ENCODE assay signal across 19 cellular contexts in genomic region chr3:170980399-170980798, GRCh38. TPM values are rescaled to one million over a fixed set of nuclear protein-coding genes. Genes with fewer than 3 reads are reported as not detected.
"Had no signal": no experiment of that assay in that cellular context is flagged by ENCODE, and none has a peak within 500 bp of the region (broad histone marks: within the 10 kb centered on the region; RNA-seq: fewer than 3 reads in every experiment).

No MANE protein-coding gene starts in this region.

- H3K36me3 Mint-ChIP-seq: activated CD4-positive, alpha-beta memory T cell treated with anti-CD3 and anti-CD28 coated beads for 36 hours; memory B cell; naive B cell; WTC11 had no signal

- H3K4me1 ChIP-seq: colonic mucosa, psoas muscle, suprapubic skin, transverse colon had no signal

- H3K36me3 ChIP-seq: colonic mucosa, ovary, suprapubic skin, transverse colon had no signal

- H3K9me3 Mint-ChIP-seq: activated naive CD4-positive, alpha-beta T cell treated with anti-CD3 and anti-CD28 coated beads for 36 hours; activated T-cell treated with anti-CD3 and anti-CD28 coated beads, Interleukin-2, amount 50 U/mL, for 24 hours; memory B cell; stimulated activated naive CD8-positive, alpha-beta T cell treated with anti-CD3 and anti-CD28 coated beads, Interleukin-15, Interleukin-2, amounts not matched to agents 100 ng/mL and 50 ng/mL, for 24 hours had no signal

- DNase-seq: activated CD4-positive, alpha-beta memory T cell treated with anti-CD3 and anti-CD28 coated beads for 36 hours; activated CD4-positive, alpha-beta T cell treated with anti-CD3 and anti-CD28 coated beads for 36 hours; activated naive CD4-positive, alpha-beta T cell treated with anti-CD3 and anti-CD28 coated beads for 36 hours; activated T-cell treated with anti-CD3 and anti-CD28 coated beads, Interleukin-2, amount 50 U/mL, for 24 hours; body of pancreas; caudate nucleus; colonic mucosa; mucosa of descending colon; naive B cell; ovary; psoas muscle; right cardiac atrium; transverse colon had no signal

- H3K4me3 Mint-ChIP-seq: activated CD4-positive, alpha-beta memory T cell treated with anti-CD3 and anti-CD28 coated beads for 36 hours; activated CD4-positive, alpha-beta T cell treated with anti-CD3 and anti-CD28 coated beads for 36 hours; activated naive CD4-positive, alpha-beta T cell treated with anti-CD3 and anti-CD28 coated beads for 36 hours; activated T-cell treated with anti-CD3 and anti-CD28 coated beads, Interleukin-2, amount 50 U/mL, for 24 hours; memory B cell; naive B cell; stimulated activated naive CD8-positive, alpha-beta T cell treated with anti-CD3 and anti-CD28 coated beads, Interleukin-15, Interleukin-2, amounts not matched to agents 100 ng/mL and 50 ng/mL, for 24 hours; WTC11 had no signal

- H3K27ac Mint-ChIP-seq: activated CD4-positive, alpha-beta memory T cell treated with anti-CD3 and anti-CD28 coated beads for 36 hours; activated CD4-positive, alpha-beta T cell treated with anti-CD3 and anti-CD28 coated beads for 36 hours; activated naive CD4-positive, alpha-beta T cell treated with anti-CD3 and anti-CD28 coated beads for 36 hours; activated T-cell treated with anti-CD3 and anti-CD28 coated beads, Interleukin-2, amount 50 U/mL, for 24 hours; memory B cell; naive B cell; stimulated activated naive CD8-positive, alpha-beta T cell treated with anti-CD3 and anti-CD28 coated beads, Interleukin-15, Interleukin-2, amounts not matched to agents 100 ng/mL and 50 ng/mL, for 24 hours; WTC11 had no signal

- H3K9me3 ChIP-seq: body of pancreas, colonic mucosa, mucosa of descending colon, ovary, psoas muscle, suprapubic skin had no signal

- H3K27me3 ChIP-seq: body of pancreas, colonic mucosa, ovary, suprapubic skin, transverse colon had no signal

- H3K4me3 ChIP-seq: body of pancreas, colonic mucosa, mucosa of descending colon, ovary, psoas muscle, suprapubic skin, transverse colon had no signal

- H3K27ac ChIP-seq: body of pancreas, colonic mucosa, ovary, psoas muscle, suprapubic skin, transverse colon had no signal

- H3K4me1 Mint-ChIP-seq: activated CD4-positive, alpha-beta T cell treated with anti-CD3 and anti-CD28 coated beads for 36 hours; memory B cell; naive B cell had no signal

- ATAC-seq: activated CD4-positive, alpha-beta T cell treated with anti-CD3 and anti-CD28 coated beads for 36 hours; body of pancreas; esophagus mucosa; mucosa of descending colon; psoas muscle; right cardiac atrium; WTC11 had no signal

RNA-seq across cellular contexts. Expression of gene SLC2A2, which starts 46.1 kb away (rescaled TPM):
- total RNA-seq: activated CD4-positive, alpha-beta memory T cell treated with anti-CD3 and anti-CD28 coated beads for 36 hours; activated CD4-positive, alpha-beta T cell treated with anti-CD3 and anti-CD28 coated beads for 36 hours; activated naive CD4-positive, alpha-beta T cell treated with anti-CD3 and anti-CD28 coated beads for 36 hours; esophagus mucosa; mucosa of descending colon; psoas muscle; right cardiac atrium; skeletal muscle tissue; transverse colon; WTC11 had no signal
- polyA plus RNA-seq: ovary, right cardiac atrium had no signal
